1 cellular context compared by ENCODE assay signal in the genomic region with DNA sequence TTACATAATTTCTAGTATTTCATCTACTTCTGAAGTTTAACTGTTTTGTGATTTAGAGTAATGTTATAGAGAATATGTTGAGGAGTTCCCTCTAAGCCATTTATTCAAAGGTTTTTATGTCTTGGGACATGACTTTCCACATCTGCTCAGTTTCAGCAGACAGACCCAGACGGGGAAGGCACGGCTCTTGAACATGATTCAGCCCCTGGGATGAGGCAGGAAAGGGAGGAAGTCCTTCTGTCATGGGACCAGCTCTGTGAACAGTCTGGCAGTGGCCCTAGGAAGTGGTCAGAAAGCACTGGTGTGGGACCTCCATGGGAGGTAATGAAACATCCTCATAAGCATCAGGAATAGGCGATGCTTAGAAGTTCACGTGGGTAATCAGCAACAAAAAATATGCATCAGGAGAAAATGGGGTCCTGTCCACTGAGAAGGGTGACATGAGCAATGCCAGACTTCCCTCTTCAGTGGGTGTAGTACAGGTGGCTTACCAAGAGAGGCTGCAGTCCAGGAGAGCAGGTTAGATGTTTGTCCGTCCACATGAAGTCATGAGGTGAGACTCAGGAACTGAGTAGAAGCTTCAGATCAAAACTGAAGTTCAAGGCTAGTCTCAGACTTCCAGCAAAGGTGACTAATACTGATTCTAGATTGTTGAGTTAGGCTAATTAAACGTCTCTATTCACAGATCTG.
TF ChIP-seq lines count a peak whose summit lies in the region.

No MANE protein-coding gene starts in this region.

TF ChIP-seq in HCT116, 20 proteins besides CTCF, POLR2A, EP300 and RAD21 (continued from another document):
- TF ChIP-seq, protein P1, sequence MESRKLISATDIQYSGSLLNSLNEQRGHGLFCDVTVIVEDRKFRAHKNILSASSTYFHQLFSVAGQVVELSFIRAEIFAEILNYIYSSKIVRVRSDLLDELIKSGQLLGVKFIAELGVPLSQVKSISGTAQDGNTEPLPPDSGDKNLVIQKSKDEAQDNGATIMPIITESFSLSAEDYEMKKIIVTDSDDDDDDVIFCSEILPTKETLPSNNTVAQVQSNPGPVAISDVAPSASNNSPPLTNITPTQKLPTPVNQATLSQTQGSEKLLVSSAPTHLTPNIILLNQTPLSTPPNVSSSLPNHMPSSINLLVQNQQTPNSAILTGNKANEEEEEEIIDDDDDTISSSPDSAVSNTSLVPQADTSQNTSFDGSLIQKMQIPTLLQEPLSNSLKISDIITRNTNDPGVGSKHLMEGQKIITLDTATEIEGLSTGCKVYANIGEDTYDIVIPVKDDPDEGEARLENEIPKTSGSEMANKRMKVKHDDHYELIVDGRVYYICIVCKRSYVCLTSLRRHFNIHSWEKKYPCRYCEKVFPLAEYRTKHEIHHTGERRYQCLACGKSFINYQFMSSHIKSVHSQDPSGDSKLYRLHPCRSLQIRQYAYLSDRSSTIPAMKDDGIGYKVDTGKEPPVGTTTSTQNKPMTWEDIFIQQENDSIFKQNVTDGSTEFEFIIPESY (IDR thresholded peaks at IDR 0.05; ENCODE audit: extremely low read depth, insufficient replicate concordance, low read length) = no peak
- TF ChIP-seq SIN3A (IDR thresholded peaks at IDR 0.05; ENCODE audit: low read depth) = no peak
TF ChIP-seq in HCT116: peak in this region for 0.
